ENCODE assay signal across 1 cellular context in genomic region chr2:31986906-31987305, GRCh38.
TF ChIP-seq lines count a peak whose summit lies in the region.

No MANE protein-coding gene starts in this region.

TF ChIP-seq in HEK293, 187 proteins besides CTCF, POLR2A, EP300 and RAD21:
- no peak for TF ChIP-seq GLI4 (tag by site-specific recombination; IDR thresholded peaks at IDR 0.05)
- TF ChIP-seq, protein P1, sequence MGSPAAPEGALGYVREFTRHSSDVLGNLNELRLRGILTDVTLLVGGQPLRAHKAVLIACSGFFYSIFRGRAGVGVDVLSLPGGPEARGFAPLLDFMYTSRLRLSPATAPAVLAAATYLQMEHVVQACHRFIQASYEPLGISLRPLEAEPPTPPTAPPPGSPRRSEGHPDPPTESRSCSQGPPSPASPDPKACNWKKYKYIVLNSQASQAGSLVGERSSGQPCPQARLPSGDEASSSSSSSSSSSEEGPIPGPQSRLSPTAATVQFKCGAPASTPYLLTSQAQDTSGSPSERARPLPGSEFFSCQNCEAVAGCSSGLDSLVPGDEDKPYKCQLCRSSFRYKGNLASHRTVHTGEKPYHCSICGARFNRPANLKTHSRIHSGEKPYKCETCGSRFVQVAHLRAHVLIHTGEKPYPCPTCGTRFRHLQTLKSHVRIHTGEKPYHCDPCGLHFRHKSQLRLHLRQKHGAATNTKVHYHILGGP (tag by site-specific recombination; IDR thresholded peaks at IDR 0.05) = no peak
- no peak for TF ChIP-seq ZNF350 (tag by site-specific recombination; IDR thresholded peaks at IDR 0.05)
- TF ChIP-seq HOXA7 (CRISPR knock-in tag; IDR thresholded peaks at IDR 0.05; ENCODE audit: borderline replicate concordance) = no peak
- TF ChIP-seq KLF9 (tag by site-specific recombination; IDR thresholded peaks at IDR 0.05; ENCODE audit: low read depth) = no peak
- TF ChIP-seq BCL11A (tag by site-specific recombination; IDR thresholded peaks at IDR 0.05; ENCODE audit: low read depth) = no peak
- TF ChIP-seq, protein P2, sequence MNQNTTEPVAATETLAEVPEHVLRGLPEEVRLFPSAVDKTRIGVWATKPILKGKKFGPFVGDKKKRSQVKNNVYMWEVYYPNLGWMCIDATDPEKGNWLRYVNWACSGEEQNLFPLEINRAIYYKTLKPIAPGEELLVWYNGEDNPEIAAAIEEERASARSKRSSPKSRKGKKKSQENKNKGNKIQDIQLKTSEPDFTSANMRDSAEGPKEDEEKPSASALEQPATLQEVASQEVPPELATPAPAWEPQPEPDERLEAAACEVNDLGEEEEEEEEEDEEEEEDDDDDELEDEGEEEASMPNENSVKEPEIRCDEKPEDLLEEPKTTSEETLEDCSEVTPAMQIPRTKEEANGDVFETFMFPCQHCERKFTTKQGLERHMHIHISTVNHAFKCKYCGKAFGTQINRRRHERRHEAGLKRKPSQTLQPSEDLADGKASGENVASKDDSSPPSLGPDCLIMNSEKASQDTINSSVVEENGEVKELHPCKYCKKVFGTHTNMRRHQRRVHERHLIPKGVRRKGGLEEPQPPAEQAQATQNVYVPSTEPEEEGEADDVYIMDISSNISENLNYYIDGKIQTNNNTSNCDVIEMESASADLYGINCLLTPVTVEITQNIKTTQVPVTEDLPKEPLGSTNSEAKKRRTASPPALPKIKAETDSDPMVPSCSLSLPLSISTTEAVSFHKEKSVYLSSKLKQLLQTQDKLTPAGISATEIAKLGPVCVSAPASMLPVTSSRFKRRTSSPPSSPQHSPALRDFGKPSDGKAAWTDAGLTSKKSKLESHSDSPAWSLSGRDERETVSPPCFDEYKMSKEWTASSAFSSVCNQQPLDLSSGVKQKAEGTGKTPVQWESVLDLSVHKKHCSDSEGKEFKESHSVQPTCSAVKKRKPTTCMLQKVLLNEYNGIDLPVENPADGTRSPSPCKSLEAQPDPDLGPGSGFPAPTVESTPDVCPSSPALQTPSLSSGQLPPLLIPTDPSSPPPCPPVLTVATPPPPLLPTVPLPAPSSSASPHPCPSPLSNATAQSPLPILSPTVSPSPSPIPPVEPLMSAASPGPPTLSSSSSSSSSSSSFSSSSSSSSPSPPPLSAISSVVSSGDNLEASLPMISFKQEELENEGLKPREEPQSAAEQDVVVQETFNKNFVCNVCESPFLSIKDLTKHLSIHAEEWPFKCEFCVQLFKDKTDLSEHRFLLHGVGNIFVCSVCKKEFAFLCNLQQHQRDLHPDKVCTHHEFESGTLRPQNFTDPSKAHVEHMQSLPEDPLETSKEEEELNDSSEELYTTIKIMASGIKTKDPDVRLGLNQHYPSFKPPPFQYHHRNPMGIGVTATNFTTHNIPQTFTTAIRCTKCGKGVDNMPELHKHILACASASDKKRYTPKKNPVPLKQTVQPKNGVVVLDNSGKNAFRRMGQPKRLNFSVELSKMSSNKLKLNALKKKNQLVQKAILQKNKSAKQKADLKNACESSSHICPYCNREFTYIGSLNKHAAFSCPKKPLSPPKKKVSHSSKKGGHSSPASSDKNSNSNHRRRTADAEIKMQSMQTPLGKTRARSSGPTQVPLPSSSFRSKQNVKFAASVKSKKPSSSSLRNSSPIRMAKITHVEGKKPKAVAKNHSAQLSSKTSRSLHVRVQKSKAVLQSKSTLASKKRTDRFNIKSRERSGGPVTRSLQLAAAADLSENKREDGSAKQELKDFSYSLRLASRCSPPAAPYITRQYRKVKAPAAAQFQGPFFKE (tag by site-specific recombination; IDR thresholded peaks at IDR 0.05; ENCODE audit: borderline replicate concordance) = no peak
- TF ChIP-seq ZNF292 (tag by site-specific recombination; IDR thresholded peaks at IDR 0.05; ENCODE audit: borderline replicate concordance, low read depth) = no peak
